Comparison of ENCODE assay signal across 26 cellular contexts in the genomic region with DNA sequence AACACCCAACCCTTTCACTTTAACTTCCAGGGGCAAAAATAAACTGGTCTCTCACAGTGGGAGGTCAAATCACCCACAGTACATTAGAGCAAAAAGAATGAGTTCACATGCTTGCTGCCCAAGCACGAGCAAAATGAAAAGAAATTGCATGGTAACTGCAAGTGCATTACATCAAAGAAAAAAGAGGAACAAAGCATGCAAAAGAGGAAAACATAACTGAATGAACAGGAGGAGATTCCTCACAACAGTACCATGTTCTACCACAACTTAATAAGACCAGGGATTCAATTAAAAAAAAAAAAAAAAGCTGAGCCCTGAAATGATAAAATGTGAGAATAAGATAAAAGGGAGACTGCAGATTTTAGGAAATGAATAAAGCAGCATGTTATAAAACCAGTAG. TPM values are rescaled to one million over a fixed set of nuclear protein-coding genes. Genes with fewer than 3 reads are reported as not detected.
DNase-seq lines count a peak whose midpoint lies in the region; ATAC-seq lines count a peak whose summit lies in the region.
"Had no signal": no experiment of that assay in that cellular context is flagged by ENCODE, and none has a peak within 500 bp of the region (broad histone marks: within the 10 kb centered on the region; RNA-seq: fewer than 3 reads in every experiment).

No MANE protein-coding gene starts in this region.

- ATAC-seq in activated naive CD8-positive, alpha-beta T cell treated with anti-CD3 and anti-CD28 coated beads, Interleukin-2, amount 10 ng/mL, durations not matched to agents 7 days and 5 days (ENCODE audit: low read depth): no peak
- no peak for ATAC-seq in activated naive CD8-positive, alpha-beta T cell treated with anti-CD3 and anti-CD28 coated beads, Interleukin-2, amount 50 U/mL, for 24 hours
- no peak for ATAC-seq in HG02610 (IDR thresholded peaks at IDR 0.05; ENCODE audit: unreplicated experiment)
- ATAC-seq in natural killer cell treated with Interleukin-12 subunit alpha and Interleukin-12 subunit beta and Interleukin-15 and Interleukin-18, amount 100 ng/mL, for 72 hours: no peak
- ATAC-seq: activated CD4-positive, CD25-positive, alpha-beta regulatory T cell treated with anti-CD3 and anti-CD28 coated beads, Interleukin-2, amount 50 U/mL, for 24 hours; activated T-cell treated with anti-CD3 and anti-CD28 coated beads, Interleukin-2, amount 50 U/mL, for 72 hours had no signal

- H3K27me3 Mint-ChIP-seq in activated naive CD8-positive, alpha-beta T cell treated with anti-CD3 and anti-CD28 coated beads, Interleukin-2, amount 10 ng/mL, durations not matched to agents 7 days and 5 days: peaks cover 17% of the 10 kb centered on the region
- peaks cover 7% of the 10 kb centered on the region for H3K27me3 Mint-ChIP-seq in activated naive CD8-positive, alpha-beta T cell treated with anti-CD3 and anti-CD28 coated beads, Interleukin-2, amount 50 U/mL, for 24 hours
- H3K27me3 Mint-ChIP-seq in dendritic cell treated with granulocyte-macrophage colony-stimulating factor and Interleukin-4, amounts not matched to agents 40 ng/mL and 50 ng/mL, for 4 days: peaks cover 9% of the 10 kb centered on the region
- peaks cover 20 to 23% of the 10 kb centered on the region in 2 donors for H3K27me3 Mint-ChIP-seq in natural killer cell treated with Interleukin-12 subunit alpha and Interleukin-12 subunit beta and Interleukin-15 and Interleukin-18, amount 100 ng/mL, for 72 hours

- intact Hi-C loops in dendritic cell treated with granulocyte-macrophage colony-stimulating factor and Interleukin-4, amounts not matched to agents 40 ng/mL and 50 ng/mL, for 4 days (cut with micrococcal nuclease): no loop called here

- no peak overlapping the region for H3K4me3 Mint-ChIP-seq in activated naive CD8-positive, alpha-beta T cell treated with anti-CD3 and anti-CD28 coated beads, Interleukin-2, amount 10 ng/mL, durations not matched to agents 7 days and 5 days
- H3K4me3 Mint-ChIP-seq in activated naive CD8-positive, alpha-beta T cell treated with anti-CD3 and anti-CD28 coated beads, Interleukin-2, amount 50 U/mL, for 24 hours: no peak overlapping the region
- H3K4me3 Mint-ChIP-seq in dendritic cell treated with granulocyte-macrophage colony-stimulating factor and Interleukin-4, amounts not matched to agents 40 ng/mL and 50 ng/mL, for 4 days: no peak overlapping the region
- no peak overlapping the region for H3K4me3 Mint-ChIP-seq in natural killer cell treated with Interleukin-12 subunit alpha and Interleukin-12 subunit beta and Interleukin-15 and Interleukin-18, amount 100 ng/mL, for 72 hours
- H3K4me3 Mint-ChIP-seq: activated T-cell treated with anti-CD3 and anti-CD28 coated beads, Interleukin-2, amount 50 U/mL, for 72 hours; H9; neural crest cell; stimulated activated naive CD8-positive, alpha-beta T cell treated with anti-CD3 and anti-CD28 coated beads, Interleukin-15, Interleukin-2, amounts not matched to agents 100 ng/mL and 50 ng/mL, for 24 hours had no signal

- H3K36me3 Mint-ChIP-seq in activated naive CD8-positive, alpha-beta T cell treated with anti-CD3 and anti-CD28 coated beads, Interleukin-2, amount 10 ng/mL, durations not matched to agents 7 days and 5 days: no peaks in the 10 kb centered on the region
- no peaks in the 10 kb centered on the region for H3K36me3 Mint-ChIP-seq in activated naive CD8-positive, alpha-beta T cell treated with anti-CD3 and anti-CD28 coated beads, Interleukin-2, amount 50 U/mL, for 24 hours (ENCODE audit: low read depth)
- H3K36me3 Mint-ChIP-seq in dendritic cell treated with granulocyte-macrophage colony-stimulating factor and Interleukin-4, amounts not matched to agents 40 ng/mL and 50 ng/mL, for 4 days (ENCODE audit: low read depth): no peaks in the 10 kb centered on the region
- no peaks in the 10 kb centered on the region for H3K36me3 Mint-ChIP-seq in natural killer cell treated with Interleukin-12 subunit alpha and Interleukin-12 subunit beta and Interleukin-15 and Interleukin-18, amount 100 ng/mL, for 72 hours

- H3K4me1 Mint-ChIP-seq in activated naive CD8-positive, alpha-beta T cell treated with anti-CD3 and anti-CD28 coated beads, Interleukin-2, amount 10 ng/mL, durations not matched to agents 7 days and 5 days: no peaks in the 10 kb centered on the region
- H3K4me1 Mint-ChIP-seq in activated naive CD8-positive, alpha-beta T cell treated with anti-CD3 and anti-CD28 coated beads, Interleukin-2, amount 50 U/mL, for 24 hours: no peaks in the 10 kb centered on the region
- peaks cover 15% of the 10 kb centered on the region for H3K4me1 Mint-ChIP-seq in dendritic cell treated with granulocyte-macrophage colony-stimulating factor and Interleukin-4, amounts not matched to agents 40 ng/mL and 50 ng/mL, for 4 days (ENCODE audit: low read depth)
- no peaks in the 10 kb centered on the region for H3K4me1 Mint-ChIP-seq in natural killer cell treated with Interleukin-12 subunit alpha and Interleukin-12 subunit beta and Interleukin-15 and Interleukin-18, amount 100 ng/mL, for 72 hours (ENCODE audit: low read depth in 2 of 2)
- H3K4me1 Mint-ChIP-seq: H9 had no signal

- POLR2A ChIA-PET in activated naive CD8-positive, alpha-beta T cell treated with anti-CD3 and anti-CD28 coated beads, Interleukin-2, amount 10 ng/mL, durations not matched to agents 7 days and 5 days (lab: Charles Lee): interaction anchor here (0.6 kb wide), 1 partner anchor 66 kb away, joined by 3 read pairs; no protein-coding TSS in a partner anchor

- H3K9me3 Mint-ChIP-seq in activated naive CD8-positive, alpha-beta T cell treated with anti-CD3 and anti-CD28 coated beads, Interleukin-2, amount 10 ng/mL, durations not matched to agents 7 days and 5 days: no peaks in the 10 kb centered on the region
- no peaks in the 10 kb centered on the region for H3K9me3 Mint-ChIP-seq in activated naive CD8-positive, alpha-beta T cell treated with anti-CD3 and anti-CD28 coated beads, Interleukin-2, amount 50 U/mL, for 24 hours
- H3K9me3 Mint-ChIP-seq in dendritic cell treated with granulocyte-macrophage colony-stimulating factor and Interleukin-4, amounts not matched to agents 40 ng/mL and 50 ng/mL, for 4 days: no peaks in the 10 kb centered on the region
- H3K9me3 Mint-ChIP-seq in natural killer cell treated with Interleukin-12 subunit alpha and Interleukin-12 subunit beta and Interleukin-15 and Interleukin-18, amount 100 ng/mL, for 72 hours: no peaks in the 10 kb centered on the region
- H3K9me3 Mint-ChIP-seq: activated T-cell treated with anti-CD3 and anti-CD28 coated beads, Interleukin-2, amount 50 U/mL, for 72 hours; H9; neural crest cell; stimulated activated naive CD8-positive, alpha-beta T cell treated with anti-CD3 and anti-CD28 coated beads, Interleukin-15, Interleukin-2, amounts not matched to agents 100 ng/mL and 50 ng/mL, for 24 hours had no signal

- H3K27ac Mint-ChIP-seq in activated naive CD8-positive, alpha-beta T cell treated with anti-CD3 and anti-CD28 coated beads, Interleukin-2, amount 10 ng/mL, durations not matched to agents 7 days and 5 days: peak overlapping the region; percentile 2
- H3K27ac Mint-ChIP-seq in activated naive CD8-positive, alpha-beta T cell treated with anti-CD3 and anti-CD28 coated beads, Interleukin-2, amount 50 U/mL, for 24 hours: no peak overlapping the region
- H3K27ac Mint-ChIP-seq in dendritic cell treated with granulocyte-macrophage colony-stimulating factor and Interleukin-4, amounts not matched to agents 40 ng/mL and 50 ng/mL, for 4 days: peak overlapping the region; percentile 69
- H3K27ac Mint-ChIP-seq in natural killer cell treated with Interleukin-12 subunit alpha and Interleukin-12 subunit beta and Interleukin-15 and Interleukin-18, amount 100 ng/mL, for 72 hours: no peak overlapping the region
- H3K27ac Mint-ChIP-seq: activated T-cell treated with anti-CD3 and anti-CD28 coated beads, Interleukin-2, amount 50 U/mL, for 72 hours; H9; stimulated activated naive CD8-positive, alpha-beta T cell treated with anti-CD3 and anti-CD28 coated beads, Interleukin-15, Interleukin-2, amounts not matched to agents 100 ng/mL and 50 ng/mL, for 24 hours had no signal

- no peak for DNase-seq in activated naive CD8-positive, alpha-beta T cell treated with anti-CD3 and anti-CD28 coated beads, Interleukin-2, amount 10 ng/mL, durations not matched to agents 7 days and 5 days
- no peak for DNase-seq in activated naive CD8-positive, alpha-beta T cell treated with anti-CD3 and anti-CD28 coated beads, Interleukin-2, amount 50 U/mL, for 24 hours
- DNase-seq in NCI-H69 (lab: John Stamatoyannopoulos, UW): peak; percentile 77
- no peak for DNase-seq in cortex of kidney (lab: John Stamatoyannopoulos, UW)
- no peak for DNase-seq in natural killer cell treated with Interleukin-12 subunit alpha and Interleukin-12 subunit beta and Interleukin-15 and Interleukin-18, amount 100 ng/mL, for 72 hours (ENCODE audit: low spot score)
- DNase-seq: activated CD4-positive, alpha-beta T cell treated with anti-CD3 and anti-CD28 coated beads, Interleukin-2, amount 50 U/mL, for 48 hours; activated T-cell treated with anti-CD3 and anti-CD28 coated beads, Interleukin-2, amount 50 U/mL, for 72 hours; colonic mucosa; effector memory CD4-positive, alpha-beta T cell; H9; hippocampal formation; NCI-H1092 treated with DMSO at 0.1 percent for 48 hours; NCI-H1930; NCI-H2171 treated with DMSO at 0.1 percent for 48 hours; NCI-H526; NK-92 treated with Interleukin-12 subunit alpha and Interleukin-12 subunit beta, amount 100 ng/mL, for 24 hours; testis had no signal

RNA-seq across cellular contexts. Expression of a gene that starts 12.3 kb away (rescaled TPM):
- not detected for total RNA-seq in activated naive CD8-positive, alpha-beta T cell treated with anti-CD3 and anti-CD28 coated beads, Interleukin-2, amount 10 ng/mL, durations not matched to agents 7 days and 5 days
- total RNA-seq in natural killer cell treated with Interleukin-12 subunit alpha and Interleukin-12 subunit beta and Interleukin-15 and Interleukin-18, amount 100 ng/mL, for 72 hours: under 1 TPM in 1 of 2 donors, not detected in 1; 0.10 TPM
- total RNA-seq: LHCN-M2; SJSA1; smooth muscle cell; T-helper 1 cell treated with Interleukin-12 subunit alpha and Interleukin-12 subunit beta and Interleukin-4 antibody, amounts not matched to agents 30 ng/mL and 1 ng/mL, for 36 hours had no signal

RNA-seq across cellular contexts. Expression of a gene that starts 24.8 kb away (rescaled TPM):
- not detected for total RNA-seq in activated naive CD8-positive, alpha-beta T cell treated with anti-CD3 and anti-CD28 coated beads, Interleukin-2, amount 10 ng/mL, durations not matched to agents 7 days and 5 days
- not detected for total RNA-seq in natural killer cell treated with Interleukin-12 subunit alpha and Interleukin-12 subunit beta and Interleukin-15 and Interleukin-18, amount 100 ng/mL, for 72 hours
- total RNA-seq: activated T-cell treated with anti-CD3 and anti-CD28 coated beads, Interleukin-2, amount 50 U/mL, for 72 hours; SJSA1; T-helper 1 cell treated with Interleukin-12 subunit alpha and Interleukin-12 subunit beta and Interleukin-4 antibody, amounts not matched to agents 30 ng/mL and 1 ng/mL, for 36 hours had no signal

RNA-seq across cellular contexts. Expression of a gene that starts 41.6 kb away (rescaled TPM):
- total RNA-seq in activated naive CD8-positive, alpha-beta T cell treated with anti-CD3 and anti-CD28 coated beads, Interleukin-2, amount 10 ng/mL, durations not matched to agents 7 days and 5 days: 10 to 100 TPM; 19.3 to 19.4 TPM
- 10 to 100 TPM; 19.4 to 48.2 TPM for total RNA-seq in natural killer cell treated with Interleukin-12 subunit alpha and Interleukin-12 subunit beta and Interleukin-15 and Interleukin-18, amount 100 ng/mL, for 72 hours

RNA-seq across cellular contexts. Expression of a gene that starts 42.6 kb away (rescaled TPM):
- total RNA-seq in activated naive CD8-positive, alpha-beta T cell treated with anti-CD3 and anti-CD28 coated beads, Interleukin-2, amount 10 ng/mL, durations not matched to agents 7 days and 5 days: 100 to 1,000 TPM; 128 to 131 TPM
- total RNA-seq in natural killer cell treated with Interleukin-12 subunit alpha and Interleukin-12 subunit beta and Interleukin-15 and Interleukin-18, amount 100 ng/mL, for 72 hours: 100 to 1,000 TPM in 1 of 2 donors, 10 to 100 TPM in 1; 98.2 to 112 TPM

Comparison
In these comparisons a context has a peak if more than half of its experiments do, and no peak if none do; other contexts are left out.
1. H3K27ac Mint-ChIP-seq: peak in activated naive CD8-positive, alpha-beta T cell treated with anti-CD3 and anti-CD28 coated beads, Interleukin-2, amount 10 ng/mL, durations not matched to agents 7 days and 5 days (single experiment) and dendritic cell treated with granulocyte-macrophage colony-stimulating factor and Interleukin-4, amounts not matched to agents 40 ng/mL and 50 ng/mL, for 4 days (single experiment); none in activated naive CD8-positive, alpha-beta T cell treated with anti-CD3 and anti-CD28 coated beads, Interleukin-2, amount 50 U/mL, for 24 hours (single experiment) and natural killer cell treated with Interleukin-12 subunit alpha and Interleukin-12 subunit beta and Interleukin-15 and Interleukin-18, amount 100 ng/mL, for 72 hours (0 of 2).